Comparison of ENCODE assay signal across 1 cellular context in the genomic region with DNA sequence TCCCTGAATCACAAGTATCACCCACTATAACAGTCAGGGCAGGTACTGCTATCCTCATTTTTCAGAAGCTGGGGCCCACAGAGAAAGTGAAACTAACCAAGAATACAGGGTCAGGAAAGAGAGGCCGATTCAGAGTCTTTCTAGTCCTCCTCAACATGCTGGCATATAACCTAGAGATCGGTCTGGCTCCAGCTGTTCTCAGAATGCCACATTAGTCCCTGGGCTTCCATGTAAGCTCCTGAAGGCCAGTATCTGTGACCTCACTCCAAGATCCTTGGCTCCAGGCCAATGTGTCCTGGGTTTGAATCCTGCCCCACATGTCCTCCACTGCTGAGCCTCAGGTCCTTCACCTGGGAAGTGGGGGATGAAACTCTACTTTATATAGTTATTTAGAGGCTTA.
TF ChIP-seq lines count a peak whose summit lies in the region.

No MANE protein-coding gene starts in this region.

TF ChIP-seq in GM12878, 131 proteins besides CTCF, POLR2A, EP300 and RAD21 (continued from another document):
- no peak for TF ChIP-seq CHD1 (IDR thresholded peaks at IDR 0.05; ENCODE audit: low read depth, low read length)
- TF ChIP-seq TCF3 (IDR thresholded peaks at IDR 0.05; ENCODE audit: borderline replicate concordance, insufficient read depth, low read depth, low read length): no peak
- TF ChIP-seq RAD51 (IDR thresholded peaks at IDR 0.05): no peak
- TF ChIP-seq PAX8 (IDR thresholded peaks at IDR 0.05): no peak
- TF ChIP-seq CREM (IDR thresholded peaks at IDR 0.05; ENCODE audit: low read depth): no peak
- TF ChIP-seq NR2F1 (conservative IDR thresholded peaks at IDR 0.05): no peak
- TF ChIP-seq, protein P1, sequence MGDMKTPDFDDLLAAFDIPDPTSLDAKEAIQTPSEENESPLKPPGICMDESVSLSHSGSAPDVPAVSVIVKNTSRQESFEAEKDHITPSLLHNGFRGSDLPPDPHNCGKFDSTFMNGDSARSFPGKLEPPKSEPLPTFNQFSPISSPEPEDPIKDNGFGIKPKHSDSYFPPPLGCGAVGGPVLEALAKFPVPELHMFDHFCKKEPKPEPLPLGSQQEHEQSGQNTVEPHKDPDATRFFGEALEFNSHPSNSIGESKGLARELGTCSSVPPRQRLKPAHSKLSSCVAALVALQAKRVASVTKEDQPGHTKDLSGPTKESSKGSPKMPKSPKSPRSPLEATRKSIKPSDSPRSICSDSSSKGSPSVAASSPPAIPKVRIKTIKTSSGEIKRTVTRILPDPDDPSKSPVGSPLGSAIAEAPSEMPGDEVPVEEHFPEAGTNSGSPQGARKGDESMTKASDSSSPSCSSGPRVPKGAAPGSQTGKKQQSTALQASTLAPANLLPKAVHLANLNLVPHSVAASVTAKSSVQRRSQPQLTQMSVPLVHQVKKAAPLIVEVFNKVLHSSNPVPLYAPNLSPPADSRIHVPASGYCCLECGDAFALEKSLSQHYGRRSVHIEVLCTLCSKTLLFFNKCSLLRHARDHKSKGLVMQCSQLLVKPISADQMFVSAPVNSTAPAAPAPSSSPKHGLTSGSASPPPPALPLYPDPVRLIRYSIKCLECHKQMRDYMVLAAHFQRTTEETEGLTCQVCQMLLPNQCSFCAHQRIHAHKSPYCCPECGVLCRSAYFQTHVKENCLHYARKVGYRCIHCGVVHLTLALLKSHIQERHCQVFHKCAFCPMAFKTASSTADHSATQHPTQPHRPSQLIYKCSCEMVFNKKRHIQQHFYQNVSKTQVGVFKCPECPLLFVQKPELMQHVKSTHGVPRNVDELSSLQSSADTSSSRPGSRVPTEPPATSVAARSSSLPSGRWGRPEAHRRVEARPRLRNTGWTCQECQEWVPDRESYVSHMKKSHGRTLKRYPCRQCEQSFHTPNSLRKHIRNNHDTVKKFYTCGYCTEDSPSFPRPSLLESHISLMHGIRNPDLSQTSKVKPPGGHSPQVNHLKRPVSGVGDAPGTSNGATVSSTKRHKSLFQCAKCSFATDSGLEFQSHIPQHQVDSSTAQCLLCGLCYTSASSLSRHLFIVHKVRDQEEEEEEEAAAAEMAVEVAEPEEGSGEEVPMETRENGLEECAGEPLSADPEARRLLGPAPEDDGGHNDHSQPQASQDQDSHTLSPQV (IDR thresholded peaks at IDR 0.05): no peak
- no peak for TF ChIP-seq RBBP5 (conservative IDR thresholded peaks at IDR 0.05)
- no peak for TF ChIP-seq BCL11A (IDR thresholded peaks at IDR 0.05; ENCODE audit: low read depth, low read length)
- TF ChIP-seq LARP7 (IDR thresholded peaks at IDR 0.05): no peak
- TF ChIP-seq, protein P2, sequence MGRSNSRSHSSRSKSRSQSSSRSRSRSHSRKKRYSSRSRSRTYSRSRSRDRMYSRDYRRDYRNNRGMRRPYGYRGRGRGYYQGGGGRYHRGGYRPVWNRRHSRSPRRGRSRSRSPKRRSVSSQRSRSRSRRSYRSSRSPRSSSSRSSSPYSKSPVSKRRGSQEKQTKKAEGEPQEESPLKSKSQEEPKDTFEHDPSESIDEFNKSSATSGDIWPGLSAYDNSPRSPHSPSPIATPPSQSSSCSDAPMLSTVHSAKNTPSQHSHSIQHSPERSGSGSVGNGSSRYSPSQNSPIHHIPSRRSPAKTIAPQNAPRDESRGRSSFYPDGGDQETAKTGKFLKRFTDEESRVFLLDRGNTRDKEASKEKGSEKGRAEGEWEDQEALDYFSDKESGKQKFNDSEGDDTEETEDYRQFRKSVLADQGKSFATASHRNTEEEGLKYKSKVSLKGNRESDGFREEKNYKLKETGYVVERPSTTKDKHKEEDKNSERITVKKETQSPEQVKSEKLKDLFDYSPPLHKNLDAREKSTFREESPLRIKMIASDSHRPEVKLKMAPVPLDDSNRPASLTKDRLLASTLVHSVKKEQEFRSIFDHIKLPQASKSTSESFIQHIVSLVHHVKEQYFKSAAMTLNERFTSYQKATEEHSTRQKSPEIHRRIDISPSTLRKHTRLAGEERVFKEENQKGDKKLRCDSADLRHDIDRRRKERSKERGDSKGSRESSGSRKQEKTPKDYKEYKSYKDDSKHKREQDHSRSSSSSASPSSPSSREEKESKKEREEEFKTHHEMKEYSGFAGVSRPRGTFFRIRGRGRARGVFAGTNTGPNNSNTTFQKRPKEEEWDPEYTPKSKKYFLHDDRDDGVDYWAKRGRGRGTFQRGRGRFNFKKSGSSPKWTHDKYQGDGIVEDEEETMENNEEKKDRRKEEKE (IDR thresholded peaks at IDR 0.05): no peak
- no peak for TF ChIP-seq CBX3 (IDR thresholded peaks at IDR 0.05; ENCODE audit: borderline replicate concordance, low read depth)
- TF ChIP-seq, protein P3, sequence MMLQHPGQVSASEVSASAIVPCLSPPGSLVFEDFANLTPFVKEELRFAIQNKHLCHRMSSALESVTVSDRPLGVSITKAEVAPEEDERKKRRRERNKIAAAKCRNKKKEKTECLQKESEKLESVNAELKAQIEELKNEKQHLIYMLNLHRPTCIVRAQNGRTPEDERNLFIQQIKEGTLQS (IDR thresholded peaks at IDR 0.05; ENCODE audit: borderline replicate concordance, extremely low read depth, low read depth, low read length): no peak
- TF ChIP-seq, protein P4, sequence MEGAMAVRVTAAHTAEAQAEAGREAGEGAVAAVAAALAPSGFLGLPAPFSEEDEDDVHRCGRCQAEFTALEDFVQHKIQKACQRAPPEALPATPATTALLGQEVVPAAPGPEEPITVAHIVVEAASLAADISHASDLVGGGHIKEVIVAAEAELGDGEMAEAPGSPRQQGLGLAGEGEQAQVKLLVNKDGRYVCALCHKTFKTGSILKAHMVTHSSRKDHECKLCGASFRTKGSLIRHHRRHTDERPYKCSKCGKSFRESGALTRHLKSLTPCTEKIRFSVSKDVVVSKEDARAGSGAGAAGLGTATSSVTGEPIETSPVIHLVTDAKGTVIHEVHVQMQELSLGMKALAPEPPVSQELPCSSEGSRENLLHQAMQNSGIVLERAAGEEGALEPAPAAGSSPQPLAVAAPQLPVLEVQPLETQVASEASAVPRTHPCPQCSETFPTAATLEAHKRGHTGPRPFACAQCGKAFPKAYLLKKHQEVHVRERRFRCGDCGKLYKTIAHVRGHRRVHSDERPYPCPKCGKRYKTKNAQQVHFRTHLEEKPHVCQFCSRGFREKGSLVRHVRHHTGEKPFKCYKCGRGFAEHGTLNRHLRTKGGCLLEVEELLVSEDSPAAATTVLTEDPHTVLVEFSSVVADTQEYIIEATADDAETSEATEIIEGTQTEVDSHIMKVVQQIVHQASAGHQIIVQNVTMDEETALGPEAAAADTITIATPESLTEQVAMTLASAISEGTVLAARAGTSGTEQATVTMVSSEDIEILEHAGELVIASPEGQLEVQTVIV (IDR thresholded peaks at IDR 0.05; ENCODE audit: borderline replicate concordance, partially characterized antibody): no peak
- TF ChIP-seq NR2C2 (IDR thresholded peaks at IDR 0.05; ENCODE audit: borderline replicate concordance, control insufficient read depth, insufficient read length, low read depth): no peak
- no peak for TF ChIP-seq ZNF622 (IDR thresholded peaks at IDR 0.05)
